ENCODE assay signal across 12 cellular contexts in the genomic region with DNA sequence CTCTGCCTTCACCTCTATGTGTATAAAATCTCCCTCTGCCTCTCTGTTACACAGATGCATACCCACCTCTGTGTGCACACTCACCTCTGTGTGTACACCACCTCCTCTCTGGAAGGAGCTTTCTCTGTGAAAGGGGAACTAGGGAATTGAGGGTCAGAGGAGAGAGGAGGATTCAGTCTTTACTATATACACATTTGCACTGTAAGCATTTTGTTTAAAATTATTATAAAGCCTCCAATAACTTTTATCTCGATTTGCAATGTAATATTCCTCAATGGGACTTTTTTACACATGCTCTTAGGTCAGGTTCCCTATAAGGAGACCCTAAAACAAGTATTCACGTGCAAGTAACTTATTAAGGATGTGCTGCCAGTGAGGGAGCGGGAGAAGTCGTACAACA.
"Had no signal": no experiment of that assay in that cellular context is flagged by ENCODE, and none has a peak within 500 bp of the region (broad histone marks: within the 10 kb centered on the region; RNA-seq: fewer than 3 reads in every experiment).

No MANE protein-coding gene starts in this region.

- H3K27ac ChIP-seq: pancreas had no signal

- H3K27me3 ChIP-seq: pancreas had no signal

- ATAC-seq: left ventricle myocardium superior, pancreas, SK-N-SH treated with all-trans-retinoic acid at 6 μM for 48 hours had no signal

- DNase-seq: activated CD4-positive, alpha-beta memory T cell treated with anti-CD3 and anti-CD28 coated beads for 36 hours; activated effector memory CD4-positive, alpha-beta T cell treated with anti-CD3 and anti-CD28 coated beads, Interleukin-2, amount 50 U/mL, for 16 hours; amniotic stem cell; effector memory CD4-positive, alpha-beta T cell; kidney; left ventricle myocardium superior; mesenchymal stem cell; pancreas; stimulated activated CD4-positive, alpha-beta T cell treated with anti-CD3 and anti-CD28 coated beads, Interleukin-4, amount 100 ng/mL, for 1 hour; stimulated activated CD8-positive, alpha-beta memory T cell treated with anti-CD3 and anti-CD28 coated beads, Interleukin-4, amount 100 ng/mL, for 48 hours had no signal

- H3K4me3 Mint-ChIP-seq: activated CD4-positive, alpha-beta memory T cell treated with anti-CD3 and anti-CD28 coated beads for 36 hours; brain had no signal

- H3K9me3 ChIP-seq: pancreas had no signal

- H3K36me3 ChIP-seq: pancreas had no signal

- H3K4me1 ChIP-seq: pancreas had no signal

- H3K9me3 Mint-ChIP-seq: activated CD4-positive, alpha-beta memory T cell treated with anti-CD3 and anti-CD28 coated beads for 36 hours had no signal

- H3K27me3 Mint-ChIP-seq: activated CD4-positive, alpha-beta memory T cell treated with anti-CD3 and anti-CD28 coated beads for 36 hours; brain had no signal

- H3K4me3 ChIP-seq: pancreas had no signal
